Comparison of ENCODE assay signal across 9 cellular contexts in the genomic region with DNA sequence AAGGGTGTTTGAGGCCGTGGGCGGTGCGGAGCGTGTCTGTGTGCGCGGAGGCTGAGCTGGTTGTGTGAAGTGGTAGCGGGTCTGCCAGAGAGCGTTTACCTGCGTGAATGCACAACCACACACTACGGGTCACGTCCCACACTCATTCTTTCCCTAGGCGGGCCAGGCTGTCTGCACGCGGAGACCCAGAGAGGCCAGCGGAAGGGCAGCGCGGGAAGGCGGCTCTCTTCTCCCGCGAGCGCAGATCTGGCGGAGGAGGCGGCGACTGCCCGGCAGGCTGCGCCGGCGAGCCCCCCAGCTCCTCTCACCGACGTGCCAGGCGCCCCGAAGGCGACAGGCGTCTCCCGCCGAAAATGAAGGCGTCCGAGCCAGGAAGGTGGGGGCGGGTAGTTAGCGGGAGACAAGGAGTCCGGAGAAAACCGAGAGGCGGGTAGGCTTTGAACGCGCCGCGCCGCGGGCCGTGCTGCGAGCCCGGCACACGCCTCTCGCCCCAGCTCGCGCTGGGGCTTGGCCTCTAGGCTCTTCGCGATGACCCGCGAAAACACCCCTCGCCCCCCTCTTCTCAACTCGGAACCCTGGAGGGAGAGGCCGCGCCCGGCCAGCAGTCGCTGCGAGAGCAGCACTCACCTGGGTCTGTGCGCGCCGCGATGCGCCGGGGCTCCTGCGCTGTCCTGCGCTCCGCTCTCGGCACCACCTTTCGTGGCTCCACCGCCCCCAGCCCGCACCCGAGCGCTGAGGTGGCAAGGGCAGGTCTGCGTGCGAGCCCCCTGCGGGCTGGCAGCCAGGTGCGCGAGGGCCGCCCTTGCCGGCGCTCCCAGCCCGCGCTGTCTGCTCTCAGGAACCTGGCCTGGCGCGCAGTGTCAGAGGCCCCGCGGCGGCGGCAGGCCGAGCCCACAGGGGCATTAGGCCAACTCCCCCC. TPM values are rescaled to one million over a fixed set of nuclear protein-coding genes. Genes with fewer than 3 reads are reported as not detected.
DNase-seq lines count a peak whose midpoint lies in the region; ATAC-seq and TF ChIP-seq lines count a peak whose summit lies in the region.
"Had no signal": no experiment of that assay in that cellular context is flagged by ENCODE, and none has a peak within 500 bp of the region (broad histone marks: within the 10 kb centered on the region; RNA-seq: fewer than 3 reads in every experiment).

No MANE protein-coding gene starts in this region.

- H3K9me3 ChIP-seq in heart left ventricle (no peaks in the 10 kb centered on the region), mucosa of descending colon (no peaks in the 10 kb centered on the region)

- H3K4me1 ChIP-seq in heart left ventricle (peaks cover 8 to 56% (median 24%) of the 10 kb centered on the region in 12 donors), mucosa of descending colon (ENCODE audit: low read depth) (peaks cover 7% of the 10 kb centered on the region), urinary bladder (ENCODE audit: insufficient read depth) (no peaks in the 10 kb centered on the region)

- TF ChIP-seq CTCF in heart left ventricle (IDR thresholded peaks at IDR 0.05) (no peak), mucosa of descending colon (IDR thresholded peaks at IDR 0.05) (no peak)

- peak in 1 of 5 donors; percentile 55 for DNase-seq in heart left ventricle
- no peak for DNase-seq in left ventricle myocardium superior
- DNase-seq in central memory CD8-positive, alpha-beta T cell (ENCODE audit: low spot score in 2 of 2) = no peak
- peak in 1 of 3 donors; percentile 45 for DNase-seq in mucosa of descending colon
- no peak for DNase-seq in kidney glomerular epithelial cell (lab: John Stamatoyannopoulos, UW)
- DNase-seq in T1000 (lab: John Stamatoyannopoulos, UW) = no peak

- 1 to 3% (median 2%) methylated on average over 30 to 99 of the region's 99 CpGs for WGBS in heart left ventricle, 4 donors
- 1% methylated on average over 99 of the region's 99 CpGs for WGBS in urinary bladder

- peaks cover 12% of the 10 kb centered on the region for H3K36me3 Mint-ChIP-seq in central memory CD8-positive, alpha-beta T cell (ENCODE audit: insufficient read depth)

- ATAC-seq in heart left ventricle (no peak), left ventricle myocardium superior (no peak), mucosa of descending colon (peak; percentile 21), HG02852 (IDR thresholded peaks at IDR 0.05; ENCODE audit: unreplicated experiment) (no peak)
- no peak for ATAC-seq in central memory CD8-positive, alpha-beta T cell (replicated peaks; ENCODE audit: extremely low read depth, poor library complexity, severe bottlenecking)

- intact Hi-C loops in heart left ventricle (cut with DNase I) (no loop called here), left ventricle myocardium superior (cut with micrococcal nuclease) (no loop called here), mucosa of descending colon (cut with DNase I, micrococcal nuclease) (loop anchor here in 1 of 2 donors (5.0 to 10.0 kb wide), 3 partner anchors 73 to 203 kb away; no protein-coding TSS in a partner anchor)

- no peak for TF ChIP-seq POLR2A in heart left ventricle (IDR thresholded peaks at IDR 0.05)

- H3K27me3 ChIP-seq in heart left ventricle = peaks cover 76 to 100% (median 93%) of the 10 kb centered on the region in 9 donors

- H3K4me3 Mint-ChIP-seq in central memory CD8-positive, alpha-beta T cell = peak overlapping the region; percentile 80

- peaks cover 78% of the 10 kb centered on the region for H3K27me3 Mint-ChIP-seq in central memory CD8-positive, alpha-beta T cell

- H3K4me3 ChIP-seq in heart left ventricle (peak overlapping the region in 11 of 12 donors; percentile 9 to 72 (median 63)), mucosa of descending colon (peak overlapping the region; percentile 26), urinary bladder (ENCODE audit: low read depth, low read length) (peak overlapping the region; percentile 91)

- H3K36me3 ChIP-seq in heart left ventricle = no peaks in the 10 kb centered on the region
- H3K36me3 ChIP-seq in mucosa of descending colon (ENCODE audit: low read depth) = no peaks in the 10 kb centered on the region
- H3K36me3 ChIP-seq in urinary bladder (ENCODE audit: insufficient read depth) = no peaks in the 10 kb centered on the region

- peak overlapping the region in 1 of 12 donors; percentile 97 for H3K27ac ChIP-seq in heart left ventricle
- H3K27ac ChIP-seq in urinary bladder (ENCODE audit: low read depth) = peak overlapping the region; percentile 97

- no peak overlapping the region for H3K27ac Mint-ChIP-seq in central memory CD8-positive, alpha-beta T cell (ENCODE audit: low read depth)

- H3K4me1 Mint-ChIP-seq in central memory CD8-positive, alpha-beta T cell = peaks cover 25% of the 10 kb centered on the region

- no peaks in the 10 kb centered on the region for H3K9me3 Mint-ChIP-seq in central memory CD8-positive, alpha-beta T cell

RNA-seq across cellular contexts. Expression of gene FOXF1, which starts 2.0 kb away (rescaled TPM):
- total RNA-seq in heart left ventricle = under 1 TPM in 6 of 9 donors, not detected in 3; 0.14 to 0.48 (median 0.21) TPM
- polyA plus RNA-seq in heart left ventricle = under 1 TPM; 0.04 to 0.15 TPM
- total RNA-seq in left ventricle myocardium superior = 0.25 TPM
- 10 to 100 TPM in 1 of 3 donors, 1 to 10 TPM in 2; 6.9 to 85.8 (median 9.9) TPM for total RNA-seq in mucosa of descending colon
- 28.9 TPM for total RNA-seq in urinary bladder
- 83.3 TPM for polyA plus RNA-seq in urinary bladder
- total RNA-seq: G401 had no signal

RNA-seq across cellular contexts. Expression of gene MTHFSD, which starts 46.7 kb away (rescaled TPM):
- total RNA-seq in heart left ventricle = 10 to 100 TPM in 6 of 9 donors, 1 to 10 TPM in 3; 3.9 to 17.0 (median 11.6) TPM
- 1 to 10 TPM; 5.6 to 6.8 TPM for polyA plus RNA-seq in heart left ventricle
- 12.6 TPM for total RNA-seq in left ventricle myocardium superior
- total RNA-seq in mucosa of descending colon = 10 to 100 TPM; 22.6 to 30.4 (median 25.5) TPM
- total RNA-seq in urinary bladder = 20.7 TPM
- polyA plus RNA-seq in urinary bladder = 12.0 TPM

RNA-seq across cellular contexts. Expression of gene FOXC2, which starts 58.3 kb away (rescaled TPM):
- total RNA-seq in heart left ventricle (1 to 10 TPM; 1.1 to 3.3 (median 1.7) TPM), left ventricle myocardium superior (1.9 TPM), mucosa of descending colon (under 1 TPM; 0.23 to 0.67 (median 0.51) TPM), urinary bladder (0.58 TPM)
- polyA plus RNA-seq in heart left ventricle (1 to 10 TPM in 1 of 2 donors, under 1 TPM in 1; 0.76 to 1.0 TPM), urinary bladder (0.73 TPM)

Comparison
In these comparisons a context has a peak if more than half of its experiments do, and no peak if none do; other contexts are left out.
1. H3K4me3 ChIP-seq: peak in every context shown above with its lines; median percentile 91 in urinary bladder; 63 in heart left ventricle; 26 in mucosa of descending colon.